1 cellular context compared by ENCODE assay signal in the genomic region with DNA sequence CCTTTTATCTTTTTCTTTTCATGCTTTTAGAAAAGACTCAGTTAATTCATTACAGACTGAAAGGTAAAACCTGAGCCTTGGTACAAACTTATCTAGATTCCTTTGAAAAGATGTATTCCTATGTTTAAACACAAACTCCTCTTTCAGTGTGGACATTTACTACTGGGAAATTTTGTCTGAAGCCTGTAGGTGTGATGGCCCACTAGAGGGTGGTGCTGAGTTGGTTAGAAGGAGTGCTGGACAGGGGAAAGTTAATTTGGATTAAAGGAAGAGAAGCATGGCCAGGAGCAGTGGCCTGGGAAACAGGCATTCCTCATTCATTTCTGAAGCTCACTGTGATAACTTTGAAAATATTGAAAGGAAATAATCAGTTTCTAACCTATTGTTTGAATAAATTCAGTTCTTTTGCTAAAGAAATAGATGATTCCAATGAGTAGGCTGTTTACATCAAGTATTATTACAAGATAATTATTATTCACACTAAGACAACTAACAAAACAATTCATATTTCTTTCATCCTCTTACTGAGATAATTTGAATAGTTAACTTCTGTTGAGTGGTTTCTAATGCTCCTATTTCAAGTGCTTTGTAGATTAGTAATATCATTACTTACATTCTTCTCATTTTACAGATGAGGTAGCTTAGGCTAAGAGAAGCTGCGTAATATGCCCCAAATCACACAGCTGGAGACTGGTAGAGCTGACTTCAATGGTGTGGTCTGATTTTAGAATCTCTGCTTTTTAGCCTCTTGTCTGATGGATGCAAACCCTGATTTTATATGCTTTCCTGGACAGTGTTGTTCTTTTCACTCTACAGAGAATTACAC.
TF ChIP-seq lines count a peak whose summit lies in the region.

No MANE protein-coding gene starts in this region.

TF ChIP-seq in WTC11, 78 proteins besides CTCF, POLR2A, EP300 and RAD21 (continued from another document):
- TF ChIP-seq, protein P1, sequence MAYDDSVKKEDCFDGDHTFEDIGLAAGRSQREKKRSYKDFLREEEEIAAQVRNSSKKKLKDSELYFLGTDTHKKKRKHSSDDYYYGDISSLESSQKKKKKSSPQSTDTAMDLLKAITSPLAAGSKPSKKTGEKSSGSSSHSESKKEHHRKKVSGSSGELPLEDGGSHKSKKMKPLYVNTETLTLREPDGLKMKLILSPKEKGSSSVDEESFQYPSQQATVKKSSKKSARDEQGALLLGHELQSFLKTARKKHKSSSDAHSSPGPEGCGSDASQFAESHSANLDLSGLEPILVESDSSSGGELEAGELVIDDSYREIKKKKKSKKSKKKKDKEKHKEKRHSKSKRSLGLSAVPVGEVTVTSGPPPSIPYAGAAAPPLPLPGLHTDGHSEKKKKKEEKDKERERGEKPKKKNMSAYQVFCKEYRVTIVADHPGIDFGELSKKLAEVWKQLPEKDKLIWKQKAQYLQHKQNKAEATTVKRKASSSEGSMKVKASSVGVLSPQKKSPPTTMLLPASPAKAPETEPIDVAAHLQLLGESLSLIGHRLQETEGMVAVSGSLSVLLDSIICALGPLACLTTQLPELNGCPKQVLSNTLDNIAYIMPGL (CRISPR knock-in tag; IDR thresholded peaks at IDR 0.05) = no peak
- TF ChIP-seq, protein P2, sequence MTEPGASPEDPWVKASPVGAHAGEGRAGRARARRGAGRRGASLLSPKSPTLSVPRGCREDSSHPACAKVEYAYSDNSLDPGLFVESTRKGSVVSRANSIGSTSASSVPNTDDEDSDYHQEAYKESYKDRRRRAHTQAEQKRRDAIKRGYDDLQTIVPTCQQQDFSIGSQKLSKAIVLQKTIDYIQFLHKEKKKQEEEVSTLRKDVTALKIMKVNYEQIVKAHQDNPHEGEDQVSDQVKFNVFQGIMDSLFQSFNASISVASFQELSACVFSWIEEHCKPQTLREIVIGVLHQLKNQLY (CRISPR knock-in tag; IDR thresholded peaks at IDR 0.05) = no peak
- TF ChIP-seq FOXJ3 (CRISPR knock-in tag; IDR thresholded peaks at IDR 0.05; ENCODE audit: borderline replicate concordance) (no peak), KAT7 (CRISPR knock-in tag; IDR thresholded peaks at IDR 0.05; ENCODE audit: borderline replicate concordance) (no peak), SP1 (CRISPR knock-in tag; conservative IDR thresholded peaks at IDR 0.05) (no peak), ZNF138 (CRISPR knock-in tag; conservative IDR thresholded peaks at IDR 0.05) (no peak), ZNF423 (CRISPR knock-in tag; IDR thresholded peaks at IDR 0.05) (no peak), ZBTB21 (CRISPR knock-in tag; IDR thresholded peaks at IDR 0.05; ENCODE audit: borderline replicate concordance) (no peak)
- TF ChIP-seq, protein P3, sequence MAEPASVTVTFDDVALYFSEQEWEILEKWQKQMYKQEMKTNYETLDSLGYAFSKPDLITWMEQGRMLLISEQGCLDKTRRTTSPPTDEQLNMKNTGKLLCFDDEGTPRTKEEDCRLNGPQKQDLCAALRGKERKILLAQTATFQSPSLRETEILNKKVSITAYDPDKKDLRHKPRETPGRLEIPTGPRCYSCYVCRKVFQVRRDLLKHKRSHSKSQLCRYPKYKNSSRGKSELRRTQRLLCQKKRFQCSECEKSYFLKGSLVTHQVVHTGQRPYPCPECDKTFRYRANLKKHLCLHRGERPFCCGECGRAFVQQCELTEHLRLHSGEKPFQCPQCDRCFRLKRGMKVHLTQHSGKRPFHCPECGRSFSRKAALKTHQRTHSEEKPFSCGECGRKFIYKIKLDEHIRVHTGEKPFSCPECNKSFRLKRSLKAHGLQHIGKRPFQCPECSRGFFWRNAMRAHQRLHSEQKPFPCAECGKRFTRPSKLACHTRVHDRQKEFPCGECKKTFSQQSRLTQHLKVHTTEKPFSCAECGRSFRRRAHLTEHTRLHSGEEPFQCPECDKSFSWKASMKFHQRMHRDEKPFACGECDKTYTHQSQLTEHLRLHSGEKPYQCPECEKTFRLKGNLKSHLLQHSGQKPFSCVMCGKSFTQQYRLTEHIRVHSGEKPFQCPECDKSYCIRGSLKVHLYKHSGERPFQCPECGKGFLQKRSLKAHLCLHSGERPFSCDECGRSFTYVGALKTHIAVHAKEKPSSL (CRISPR knock-in tag; conservative IDR thresholded peaks at IDR 0.05) = no peak
- TF ChIP-seq, protein P4, sequence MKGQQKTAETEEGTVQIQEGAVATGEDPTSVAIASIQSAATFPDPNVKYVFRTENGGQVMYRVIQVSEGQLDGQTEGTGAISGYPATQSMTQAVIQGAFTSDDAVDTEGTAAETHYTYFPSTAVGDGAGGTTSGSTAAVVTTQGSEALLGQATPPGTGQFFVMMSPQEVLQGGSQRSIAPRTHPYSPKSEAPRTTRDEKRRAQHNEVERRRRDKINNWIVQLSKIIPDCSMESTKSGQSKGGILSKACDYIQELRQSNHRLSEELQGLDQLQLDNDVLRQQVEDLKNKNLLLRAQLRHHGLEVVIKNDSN (CRISPR knock-in tag; IDR thresholded peaks at IDR 0.05) = no peak
- TF ChIP-seq, protein P5, sequence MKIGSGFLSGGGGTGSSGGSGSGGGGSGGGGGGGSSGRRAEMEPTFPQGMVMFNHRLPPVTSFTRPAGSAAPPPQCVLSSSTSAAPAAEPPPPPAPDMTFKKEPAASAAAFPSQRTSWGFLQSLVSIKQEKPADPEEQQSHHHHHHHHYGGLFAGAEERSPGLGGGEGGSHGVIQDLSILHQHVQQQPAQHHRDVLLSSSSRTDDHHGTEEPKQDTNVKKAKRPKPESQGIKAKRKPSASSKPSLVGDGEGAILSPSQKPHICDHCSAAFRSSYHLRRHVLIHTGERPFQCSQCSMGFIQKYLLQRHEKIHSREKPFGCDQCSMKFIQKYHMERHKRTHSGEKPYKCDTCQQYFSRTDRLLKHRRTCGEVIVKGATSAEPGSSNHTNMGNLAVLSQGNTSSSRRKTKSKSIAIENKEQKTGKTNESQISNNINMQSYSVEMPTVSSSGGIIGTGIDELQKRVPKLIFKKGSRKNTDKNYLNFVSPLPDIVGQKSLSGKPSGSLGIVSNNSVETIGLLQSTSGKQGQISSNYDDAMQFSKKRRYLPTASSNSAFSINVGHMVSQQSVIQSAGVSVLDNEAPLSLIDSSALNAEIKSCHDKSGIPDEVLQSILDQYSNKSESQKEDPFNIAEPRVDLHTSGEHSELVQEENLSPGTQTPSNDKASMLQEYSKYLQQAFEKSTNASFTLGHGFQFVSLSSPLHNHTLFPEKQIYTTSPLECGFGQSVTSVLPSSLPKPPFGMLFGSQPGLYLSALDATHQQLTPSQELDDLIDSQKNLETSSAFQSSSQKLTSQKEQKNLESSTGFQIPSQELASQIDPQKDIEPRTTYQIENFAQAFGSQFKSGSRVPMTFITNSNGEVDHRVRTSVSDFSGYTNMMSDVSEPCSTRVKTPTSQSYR (CRISPR knock-in tag; IDR thresholded peaks at IDR 0.05) = no peak
